1 cellular context compared by ENCODE assay signal in the genomic region with DNA sequence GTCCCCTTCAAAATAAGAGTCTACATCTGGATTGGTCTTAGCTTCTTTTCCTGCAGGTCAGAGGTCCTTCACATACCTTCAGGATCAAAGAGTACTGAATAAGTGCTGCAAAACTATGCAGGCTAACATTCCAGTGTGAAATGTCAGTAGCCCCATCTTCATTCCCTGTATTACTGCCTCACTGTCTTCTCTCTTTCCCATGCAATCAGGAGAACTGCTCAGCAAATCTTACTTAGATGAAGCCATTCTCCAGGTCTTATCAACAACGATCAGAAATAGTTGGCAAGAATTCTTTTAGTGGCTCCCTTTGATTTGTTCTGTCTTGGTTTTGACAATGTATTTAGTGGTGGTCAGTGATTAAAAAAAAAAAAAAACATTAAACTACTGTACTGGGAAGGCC.
TF ChIP-seq lines count a peak whose summit lies in the region.

No MANE protein-coding gene starts in this region.

TF ChIP-seq in IMR-90, 13 proteins besides CTCF, POLR2A, EP300 and RAD21 (continued from another document):
- TF ChIP-seq, protein P1, sequence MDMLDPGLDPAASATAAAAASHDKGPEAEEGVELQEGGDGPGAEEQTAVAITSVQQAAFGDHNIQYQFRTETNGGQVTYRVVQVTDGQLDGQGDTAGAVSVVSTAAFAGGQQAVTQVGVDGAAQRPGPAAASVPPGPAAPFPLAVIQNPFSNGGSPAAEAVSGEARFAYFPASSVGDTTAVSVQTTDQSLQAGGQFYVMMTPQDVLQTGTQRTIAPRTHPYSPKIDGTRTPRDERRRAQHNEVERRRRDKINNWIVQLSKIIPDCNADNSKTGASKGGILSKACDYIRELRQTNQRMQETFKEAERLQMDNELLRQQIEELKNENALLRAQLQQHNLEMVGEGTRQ (IDR thresholded peaks at IDR 0.05; ENCODE audit: low read depth, low read length): no peak
- no peak for TF ChIP-seq ELK1 (IDR thresholded peaks at IDR 0.05; ENCODE audit: borderline replicate concordance, low read depth, low read length)
